In genomic region chr6:119313937-119314893, GRCh38 we compare ENCODE assay signal across 9 cellular contexts. TPM values are rescaled to one million over a fixed set of nuclear protein-coding genes. Genes with fewer than 3 reads are reported as not detected.
DNase-seq lines count a peak whose midpoint lies in the region; ATAC-seq lines count a peak whose summit lies in the region.
"Had no signal": no experiment of that assay in that cellular context is flagged by ENCODE, and none has a peak within 500 bp of the region (broad histone marks: within the 10 kb centered on the region; RNA-seq: fewer than 3 reads in every experiment).

No MANE protein-coding gene starts in this region.

- no peaks in the 10 kb centered on the region for H3K36me3 ChIP-seq in urinary bladder (ENCODE audit: insufficient read depth)

- WGBS in urinary bladder: 69% methylated on average over 10 of the region's 10 CpGs

- no peaks in the 10 kb centered on the region for H3K4me1 ChIP-seq in urinary bladder (ENCODE audit: insufficient read depth)

- no peak overlapping the region for H3K4me3 Mint-ChIP-seq in dendritic cell treated with granulocyte-macrophage colony-stimulating factor and Interleukin-4, amounts not matched to agents 40 ng/mL and 50 ng/mL, for 4 days
- H3K4me3 Mint-ChIP-seq: brain had no signal

- peak overlapping the region; percentile 33 for H3K27ac ChIP-seq in urinary bladder (ENCODE audit: low read depth)

- peaks cover 50% of the 10 kb centered on the region for H3K4me1 Mint-ChIP-seq in dendritic cell treated with granulocyte-macrophage colony-stimulating factor and Interleukin-4, amounts not matched to agents 40 ng/mL and 50 ng/mL, for 4 days (ENCODE audit: low read depth)

- ATAC-seq in GM18499 (IDR thresholded peaks at IDR 0.05; ENCODE audit: insufficient read depth, unreplicated experiment) (peak; percentile 39), GM21447 (IDR thresholded peaks at IDR 0.05; ENCODE audit: unreplicated experiment) (peak; percentile 55), HG03571 (IDR thresholded peaks at IDR 0.05; ENCODE audit: unreplicated experiment) (peak; percentile 60)

- H3K36me3 Mint-ChIP-seq in dendritic cell treated with granulocyte-macrophage colony-stimulating factor and Interleukin-4, amounts not matched to agents 40 ng/mL and 50 ng/mL, for 4 days (ENCODE audit: low read depth): no peaks in the 10 kb centered on the region
- H3K36me3 Mint-ChIP-seq: brain had no signal

- no peaks in the 10 kb centered on the region for H3K9me3 Mint-ChIP-seq in dendritic cell treated with granulocyte-macrophage colony-stimulating factor and Interleukin-4, amounts not matched to agents 40 ng/mL and 50 ng/mL, for 4 days
- H3K9me3 Mint-ChIP-seq: brain had no signal

- DNase-seq in NCI-H1092 (lab: John Stamatoyannopoulos, UW) (no peak), GM19240 (ENCODE audit: insufficient read length, low spot score) (no peak), NCI-H1105 (lab: John Stamatoyannopoulos, UW) (no peak)

- H3K27me3 Mint-ChIP-seq in dendritic cell treated with granulocyte-macrophage colony-stimulating factor and Interleukin-4, amounts not matched to agents 40 ng/mL and 50 ng/mL, for 4 days: peaks cover 2% of the 10 kb centered on the region

- H3K4me3 ChIP-seq in urinary bladder (ENCODE audit: low read depth, low read length): no peak overlapping the region

- intact Hi-C loops in dendritic cell treated with granulocyte-macrophage colony-stimulating factor and Interleukin-4, amounts not matched to agents 40 ng/mL and 50 ng/mL, for 4 days (cut with micrococcal nuclease): loop anchor here (5.0 to 10.0 kb wide), 2 partner anchors 33 to 169 kb away; partner anchors contain the start of gene MAN1A1

- H3K27ac Mint-ChIP-seq in dendritic cell treated with granulocyte-macrophage colony-stimulating factor and Interleukin-4, amounts not matched to agents 40 ng/mL and 50 ng/mL, for 4 days: peak overlapping the region; percentile 64

RNA-seq across cellular contexts. Expression of gene MAN1A1, which starts 35.3 kb away (rescaled TPM):
- 245 TPM for total RNA-seq in urinary bladder
- 98.6 TPM for polyA plus RNA-seq in urinary bladder
